29 cellular contexts compared by ENCODE assay signal in genomic region chr16:63975669-63976068, GRCh38.
"Had no signal": no experiment of that assay in that cellular context is flagged by ENCODE, and none has a peak within 500 bp of the region (broad histone marks: within the 10 kb centered on the region; RNA-seq: fewer than 3 reads in every experiment).

No MANE protein-coding gene starts in this region.

- H3K36me3 ChIP-seq: adrenal gland, brain microvascular endothelial cell, breast epithelium had no signal

- H3K9me3 ChIP-seq: adrenal gland, body of pancreas, breast epithelium had no signal

- H3K27ac ChIP-seq: adrenal gland, body of pancreas, brain microvascular endothelial cell, breast epithelium, VCaP had no signal

- DNase-seq: activated B cell treated with CpG ODN at 0.5 μM for 24 hours; activated CD4-positive, alpha-beta memory T cell treated with anti-CD3 and anti-CD28 coated beads for 36 hours; activated CD4-positive, alpha-beta T cell treated with anti-CD3 and anti-CD28 coated beads for 4 hours; activated CD4-positive, alpha-beta T cell treated with anti-CD3 and anti-CD28 coated beads, Interleukin-2, amount 10 ng/mL, durations not matched to agents 24 days and 14 days; activated CD4-positive, alpha-beta T cell treated with anti-CD3 and anti-CD28 coated beads, Interleukin-2, amount 50 U/mL, for 1 hour; activated CD4-positive, alpha-beta T cell treated with anti-CD3 and anti-CD28 coated beads, Interleukin-2, amount 50 U/mL, for 4 hours; activated CD4-positive, CD25-positive, alpha-beta regulatory T cell treated with anti-CD3 and anti-CD28 coated beads, Interleukin-2, amount 50 U/mL, for 72 hours; activated CD8-positive, alpha-beta memory T cell treated with anti-CD3 and anti-CD28 coated beads, Interleukin-2, amount 50 U/mL, for 4 hours; activated CD8-positive, alpha-beta T cell treated with anti-CD3 and anti-CD28 coated beads for 36 hours; activated effector memory CD4-positive, alpha-beta T cell treated with anti-CD3 and anti-CD28 coated beads, Interleukin-2, amount 50 U/mL, for 16 hours; activated gamma-delta T cell treated with Interleukin-2 at 50 U/mL for 16 hours; activated naive CD4-positive, alpha-beta T cell; activated naive CD4-positive, alpha-beta T cell treated with anti-CD3 and anti-CD28 coated beads for 36 hours; activated naive CD4-positive, alpha-beta T cell treated with anti-CD3 and anti-CD28 coated beads, Interleukin-2, amount 50 U/mL, for 16 hours; activated naive CD8-positive, alpha-beta T cell treated with anti-CD3 and anti-CD28 coated beads for 36 hours; activated T-cell treated with anti-CD3 and anti-CD28 coated beads for 4 hours; activated T-cell treated with anti-CD3 and anti-CD28 coated beads, Interleukin-2, amount 50 U/mL, for 1 hour; activated T-cell treated with anti-CD3 and anti-CD28 coated beads, Interleukin-2, amount 50 U/mL, for 4 hours; activated T-cell treated with anti-CD3 and anti-CD28 coated beads, Interleukin-2, amount 50 U/mL, for 72 hours; adrenal gland; amniotic stem cell; aorta; body of pancreas; brain microvascular endothelial cell; central memory CD4-positive, alpha-beta T cell; T-helper 2 cell; T-helper 9 cell had no signal

- H3K27me3 ChIP-seq: adrenal gland, body of pancreas, brain microvascular endothelial cell, breast epithelium had no signal

- H3K4me3 ChIP-seq: adrenal gland, body of pancreas, breast epithelium had no signal
